11 cellular contexts compared by ENCODE assay signal in genomic region chr9:23587903-23588302, GRCh38.
A peak's percentile ranks its signal among the peaks of the same experiment; 100 is the strongest.
DNase-seq lines count a peak whose midpoint lies in the region; TF ChIP-seq lines count a peak whose summit lies in the region.
"Had no signal": no experiment of that assay in that cellular context is flagged by ENCODE, and none has a peak within 500 bp of the region (broad histone marks: within the 10 kb centered on the region; RNA-seq: fewer than 3 reads in every experiment).

No MANE protein-coding gene starts in this region.

- intact Hi-C loops in prostate gland (cut with DNase I), result no loop called here

- peak; percentile 9 for DNase-seq in HEK293T (ENCODE audit: extremely low spot score)
- peak; percentile 58 for DNase-seq in islet precursor cell
- DNase-seq in putamen (ENCODE audit: low spot score), result no peak
- no peak for DNase-seq in HCEC 1CT
- no peak for DNase-seq in prostate gland (ENCODE audit: low spot score)
- DNase-seq: activated naive CD8-positive, alpha-beta T cell treated with anti-CD3 and anti-CD28 coated beads for 36 hours; activated T-cell treated with anti-CD3 and anti-CD28 coated beads, Interleukin-2, amount 50 U/mL, for 24 hours; brain microvascular endothelial cell had no signal

- H3K4me2 ChIP-seq in BLaER1 treated with 17β-estradiol and CSF1 and Interleukin-3, amounts not matched to agents 10 nM and 100 nM, result peak overlapping the region; percentile 65 to 81 (median 73)

- H3K36me3 ChIP-seq in BLaER1 treated with 17β-estradiol and CSF1 and Interleukin-3, amounts not matched to agents 10 nM and 100 nM, result no peaks in the 10 kb centered on the region
- no peaks in the 10 kb centered on the region for H3K36me3 ChIP-seq in prostate gland
- H3K36me3 ChIP-seq: brain microvascular endothelial cell, esophagus muscularis mucosa had no signal

- TF ChIP-seq CTCF in VCaP (conservative IDR thresholded peaks at IDR 0.05) (peak; percentile 44), prostate gland (IDR thresholded peaks at IDR 0.05) (no peak)

- peaks cover 0 to 2% (median 0%) of the 10 kb centered on the region in 11 experiments; a peak in 1 of 22 replicates for H3K9me3 ChIP-seq in BLaER1 treated with 17β-estradiol and CSF1 and Interleukin-3, amounts not matched to agents 10 nM and 100 nM (replicated peaks in 1 of 11)
- H3K9me3 ChIP-seq in prostate gland, result no peaks in the 10 kb centered on the region
- H3K9me3 ChIP-seq: esophagus muscularis mucosa had no signal

- no peak for TF ChIP-seq POLR2A in prostate gland (IDR thresholded peaks at IDR 0.05)

- POLR2A ChIA-PET in HEK293T (lab: Yijun Ruan, JAX), result no interaction called here

- no peaks in the 10 kb centered on the region for H3K27me3 ChIP-seq in BLaER1 treated with 17β-estradiol and CSF1 and Interleukin-3, amounts not matched to agents 10 nM and 100 nM
- H3K27me3 ChIP-seq in prostate gland (replicated peaks; ENCODE audit: insufficient read depth), result no peaks in the 10 kb centered on the region
- H3K27me3 ChIP-seq: brain microvascular endothelial cell, esophagus muscularis mucosa had no signal

- peak overlapping the region in 2 of 11 experiments; percentile 29 to 37; a peak in 1 of 22 replicates for H3K9ac ChIP-seq in BLaER1 treated with 17β-estradiol and CSF1 and Interleukin-3, amounts not matched to agents 10 nM and 100 nM

- peaks cover 45 to 68% (median 55%) of the 10 kb centered on the region in 10 experiments for H3K4me1 ChIP-seq in BLaER1 treated with 17β-estradiol and CSF1 and Interleukin-3, amounts not matched to agents 10 nM and 100 nM
- no peaks in the 10 kb centered on the region for H3K4me1 ChIP-seq in prostate gland (replicated peaks)

- peak overlapping the region in 10 of 11 experiments; percentile 21 to 76 (median 66); a peak in 20 of 22 replicates for H3K27ac ChIP-seq in BLaER1 treated with 17β-estradiol and CSF1 and Interleukin-3, amounts not matched to agents 10 nM and 100 nM
- H3K27ac ChIP-seq in VCaP (peak overlapping the region; percentile 25; the same call in 1 of the 2 replicates), prostate gland (no peak overlapping the region)
- H3K27ac ChIP-seq: brain microvascular endothelial cell, esophagus muscularis mucosa had no signal

- WGBS in prostate gland, result 97% methylated on average over 2 of the region's 2 CpGs

- H3K4me3 ChIP-seq in BLaER1 treated with 17β-estradiol and CSF1 and Interleukin-3, amounts not matched to agents 10 nM and 100 nM, result no peak overlapping the region
- no peak overlapping the region for H3K4me3 ChIP-seq in prostate gland
- H3K4me3 ChIP-seq: esophagus muscularis mucosa had no signal

- no peaks in the 10 kb centered on the region for H4K20me1 ChIP-seq in BLaER1 treated with 17β-estradiol and CSF1 and Interleukin-3, amounts not matched to agents 10 nM and 100 nM

- CTCF ChIA-PET in HEK293T (lab: Yijun Ruan, JAX), result no interaction called here

TF ChIP-seq in HEK293T, 16 proteins besides CTCF, POLR2A, EP300 and RAD21:
- no peak for TF ChIP-seq FOXA1 (IDR thresholded peaks at IDR 0.05)
- no peak for TF ChIP-seq SP1 (IDR thresholded peaks at IDR 0.05)
- TF ChIP-seq LEF1 (IDR thresholded peaks at IDR 0.05; ENCODE audit: borderline replicate concordance), result no peak
- TF ChIP-seq BHLHE40 (IDR thresholded peaks at IDR 0.05; ENCODE audit: borderline replicate concordance), result no peak
- no peak for TF ChIP-seq FOXM1 (IDR thresholded peaks at IDR 0.05; ENCODE audit: borderline replicate concordance)
- no peak for TF ChIP-seq SUZ12 (IDR thresholded peaks at IDR 0.05)
- TF ChIP-seq L3MBTL2 (conservative IDR thresholded peaks at IDR 0.05), result no peak
- no peak for TF ChIP-seq ARNT (IDR thresholded peaks at IDR 0.05)
- no peak for TF ChIP-seq FOXK2 (IDR thresholded peaks at IDR 0.05)
- TF ChIP-seq HDGF (IDR thresholded peaks at IDR 0.05; ENCODE audit: borderline replicate concordance), result no peak
- no peak for TF ChIP-seq CTBP1 (IDR thresholded peaks at IDR 0.05; ENCODE audit: borderline replicate concordance)
- TF ChIP-seq ZNF384 (IDR thresholded peaks at IDR 0.05), result no peak
- no peak for TF ChIP-seq TARDBP (IDR thresholded peaks at IDR 0.05)
- no peak for TF ChIP-seq NFRKB (IDR thresholded peaks at IDR 0.05)
- no peak for TF ChIP-seq ELF4 (IDR thresholded peaks at IDR 0.05)
- no peak for TF ChIP-seq PKNOX1 (IDR thresholded peaks at IDR 0.05)

Comparison
In these comparisons a context has a peak if more than half of its experiments do, and no peak if none do; other contexts are left out.
1. H3K27ac ChIP-seq: peak in BLaER1 treated with 17β-estradiol and CSF1 and Interleukin-3, amounts not matched to agents 10 nM and 100 nM (10 of 11) and VCaP (single experiment); none in prostate gland (0 of 2).
2. DNase-seq: peak in HEK293T (single experiment) and islet precursor cell (single experiment); none in putamen (single experiment), HCEC 1CT (single experiment) and prostate gland (single experiment).